11 cellular contexts compared by ENCODE assay signal in the genomic region with DNA sequence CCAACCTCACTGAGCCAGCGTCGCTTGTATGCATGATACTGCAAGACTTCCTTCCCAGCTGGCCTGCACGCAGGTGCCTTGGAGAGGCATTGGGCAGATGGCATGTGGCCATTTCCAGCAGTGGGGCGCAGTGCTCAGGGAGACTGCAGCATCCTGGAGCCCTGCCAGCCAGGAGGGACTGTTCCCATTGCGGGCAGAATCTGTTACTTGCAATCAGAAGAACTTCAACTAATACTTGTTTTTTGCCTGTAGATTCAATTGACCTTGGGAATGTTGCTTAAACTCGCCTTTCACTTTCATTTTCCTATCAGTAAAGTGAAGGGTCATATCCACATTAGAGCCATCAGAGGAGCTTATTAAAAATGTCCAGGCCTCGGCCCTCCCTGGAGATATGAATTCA. TPM values are rescaled to one million over a fixed set of nuclear protein-coding genes. Genes with fewer than 3 reads are reported as not detected.
DNase-seq lines count a peak whose midpoint lies in the region; ATAC-seq, FAIRE-seq and TF ChIP-seq lines count a peak whose summit lies in the region.
"Had no signal": no experiment of that assay in that cellular context is flagged by ENCODE, and none has a peak within 500 bp of the region (broad histone marks: within the 10 kb centered on the region; RNA-seq: fewer than 3 reads in every experiment).

No MANE protein-coding gene starts in this region.

- peaks cover 8% of the 10 kb centered on the region; the same call in 1 of the 2 replicates for H3K9me3 Mint-ChIP-seq in WTC11
- peaks cover 6% of the 10 kb centered on the region for H3K9me3 Mint-ChIP-seq in Calu3 (ENCODE audit: low read depth, unreplicated experiment)

- ATAC-seq in WTC11 = no peak
- ATAC-seq in HepG2 = no peak
- no peak for ATAC-seq in GM18511 (IDR thresholded peaks at IDR 0.05; ENCODE audit: unreplicated experiment)
- no peak for ATAC-seq in GM21447 (IDR thresholded peaks at IDR 0.05; ENCODE audit: unreplicated experiment)

- no peaks in the 10 kb centered on the region for H3K27me3 Mint-ChIP-seq in WTC11 (ENCODE audit: low read depth)
- H3K27me3 Mint-ChIP-seq in Calu3 (ENCODE audit: unreplicated experiment) = no peaks in the 10 kb centered on the region

- in situ Hi-C loops in HepG2 (cut with HindIII; ENCODE audit: extremely low pct_ligation_motif_present, low pct_unique_long_range_greater_than_20kb) = no loop called here

- intact Hi-C loops in HepG2 (cut with micrococcal nuclease; ENCODE audit: unreplicated experiment) (no loop called here), Calu3 (cut with micrococcal nuclease; ENCODE audit: unreplicated experiment) (no loop called here)

- no peak for FAIRE-seq in HepG2 (lab: Jason Lieb, UNC)
- FAIRE-seq: bronchial epithelial cell had no signal

- no peaks in the 10 kb centered on the region for H4K20me1 ChIP-seq in HepG2 (ENCODE audit: insufficient read depth, low read length)

- no peaks in the 10 kb centered on the region for H3K27me3 ChIP-seq in HepG2 (ENCODE audit: control insufficient read depth in 1 of 2, insufficient read depth in 2 of 2, low read length in 2 of 2)
- no peaks in the 10 kb centered on the region for H3K27me3 ChIP-seq in stomach smooth muscle (ENCODE audit: control insufficient read depth in 1 of 2, insufficient read depth in 2 of 2, low read length in 2 of 2)

- H3K36me3 Mint-ChIP-seq in WTC11 = peaks cover 7% of the 10 kb centered on the region
- H3K36me3 Mint-ChIP-seq in Calu3 (ENCODE audit: insufficient read depth, unreplicated experiment) = peaks cover 10% of the 10 kb centered on the region

- TF ChIP-seq EP300 in HepG2 (IDR thresholded peaks at IDR 0.05; ENCODE audit: low read depth in 2 of 2, low read length in 2 of 2) = no peak
- TF ChIP-seq EP300 in HepG2 (CRISPR knock-in tag; IDR thresholded peaks at IDR 0.05; ENCODE audit: borderline replicate concordance) = no peak

- no peak overlapping the region for H3K9ac ChIP-seq in HepG2 (ENCODE audit: insufficient read depth, low read depth, low read length)
- H3K9ac ChIP-seq in stomach smooth muscle (ENCODE audit: low read length in 2 of 2) = no peak overlapping the region

- H3K4me3 ChIP-seq in HepG2 (replicated peaks in 1 of 3; ENCODE audit: insufficient read depth in 1 of 3, low read depth in 2 of 3, low read length in 3 of 3) (no peak overlapping the region), stomach smooth muscle (ENCODE audit: low read length in 2 of 2) (peak overlapping the region; percentile 10 to 69)
- H3K4me3 ChIP-seq: HAP-1 had no signal

- DNase-seq in NCI-H2029 (lab: John Stamatoyannopoulos, UW) = peak; percentile 49
- no peak for DNase-seq in WTC11 (ENCODE audit: low spot score)
- no peak for DNase-seq in HepG2 (ENCODE audit: low spot score)
- DNase-seq in Calu3 = no peak
- no peak for DNase-seq in effector CD8-positive, alpha-beta T cell (lab: John Stamatoyannopoulos, UW)

- POLR2A ChIA-PET in WTC11 (lab: Charles Lee) = no interaction called here
- POLR2A ChIA-PET in HepG2 (lab: Yijun Ruan, JAX) = interaction anchor here (1.2 kb wide), 1 partner anchor 29 kb away, joined by 5 read pairs; no protein-coding TSS in a partner anchor

- H3K27ac ChIP-seq in HepG2 (ENCODE audit: extremely low read length, insufficient read depth, low read length) (no peak overlapping the region), stomach smooth muscle (ENCODE audit: low read length) (no peak overlapping the region)

- H3K4me1 ChIP-seq in HepG2 (ENCODE audit: insufficient read depth, low read length) (peaks cover 30% of the 10 kb centered on the region), stomach smooth muscle (ENCODE audit: control insufficient read depth, insufficient read depth, low read length) (peaks cover 15% of the 10 kb centered on the region)
- H3K4me1 ChIP-seq: HAP-1 had no signal

- H3K27ac Mint-ChIP-seq in WTC11 = peak overlapping the region; percentile 33; the same call in 1 of the 2 replicates
- no peak overlapping the region for H3K27ac Mint-ChIP-seq in Calu3 (ENCODE audit: unreplicated experiment)

- no peak for TF ChIP-seq RAD21 in HepG2 (CRISPR knock-in tag; IDR thresholded peaks at IDR 0.05)

- no peaks in the 10 kb centered on the region for H3K79me2 ChIP-seq in HepG2 (ENCODE audit: insufficient read depth, low read length)

- H3K4me3 Mint-ChIP-seq in WTC11 (no peak overlapping the region), Calu3 (ENCODE audit: low read depth, unreplicated experiment) (no peak overlapping the region)
- H3K4me3 Mint-ChIP-seq: neural crest cell had no signal

- BruUV-seq in HepG2 (replicated peaks; lab: Mats Ljungman, UMichigan) = no TSS peak
- no TSS peak for BruUV-seq in Calu3 (replicated peaks; lab: Mats Ljungman, UMichigan)

- H3K36me3 ChIP-seq in HepG2 (replicated peaks in 1 of 2; ENCODE audit: control insufficient read depth in 1 of 2, insufficient read depth in 2 of 2, low read length in 2 of 2) (no peaks in the 10 kb centered on the region), stomach smooth muscle (ENCODE audit: control insufficient read depth in 2 of 2, insufficient read depth in 2 of 2, low read length in 2 of 2) (peaks cover 0 to 3% of the 10 kb centered on the region in 2 donors)
- H3K36me3 ChIP-seq: HAP-1 had no signal

- H3K4me1 Mint-ChIP-seq in WTC11 (no peaks in the 10 kb centered on the region), Calu3 (ENCODE audit: low read depth, unreplicated experiment) (peaks cover 12% of the 10 kb centered on the region)

- H3K4me2 ChIP-seq in HepG2 (ENCODE audit: low read depth, low read length) = peak overlapping the region; percentile 24; the same call in 1 of the 2 replicates

- CTCF ChIA-PET in WTC11 (lab: Charles Lee) (interaction anchor here (0.7 to 1.1 kb wide), 2 partner anchors 18 to 42 kb away, joined by 4 read pairs; no protein-coding TSS in a partner anchor), HepG2 (lab: Yijun Ruan, JAX; ENCODE audit: low intra/inter-chr PET ratio, low total read pairs) (no interaction called here), Calu3 (lab: Charles Lee) (interaction anchor here (0.7 kb wide), 1 partner anchor 150 kb away, joined by 3 read pairs; no protein-coding TSS in a partner anchor)

- TF ChIP-seq POLR2A in HepG2 (IDR thresholded peaks at IDR 0.05; ENCODE audit: insufficient read depth in 1 of 2, low read depth in 2 of 2, low read length in 2 of 2) = no peak

- H3K9me3 ChIP-seq in HepG2 (ENCODE audit: low read length) = no peaks in the 10 kb centered on the region
- no peaks in the 10 kb centered on the region for H3K9me3 ChIP-seq in stomach smooth muscle (ENCODE audit: control insufficient read depth in 2 of 2, low read length in 2 of 2)
- H3K9me3 ChIP-seq: HAP-1 had no signal

- TF ChIP-seq CTCF in WTC11 (IDR thresholded peaks at IDR 0.05) = no peak
- no peak for TF ChIP-seq CTCF in HepG2 (CRISPR knock-in tag; IDR thresholded peaks at IDR 0.05)
- no peak for TF ChIP-seq CTCF in Calu3 (IDR thresholded peaks at IDR 0.05; ENCODE audit: unreplicated experiment)

- 84% methylated on average over 3 of the region's 7 CpGs for WGBS in HepG2 (ENCODE audit: low lambda C conversion rate)

- no peak overlapping the region for H2AFZ ChIP-seq in HepG2 (ENCODE audit: low read length)

TF ChIP-seq in WTC11, 78 proteins besides CTCF, POLR2A, EP300 and RAD21 (continues in another document):
- TF ChIP-seq, protein P1, sequence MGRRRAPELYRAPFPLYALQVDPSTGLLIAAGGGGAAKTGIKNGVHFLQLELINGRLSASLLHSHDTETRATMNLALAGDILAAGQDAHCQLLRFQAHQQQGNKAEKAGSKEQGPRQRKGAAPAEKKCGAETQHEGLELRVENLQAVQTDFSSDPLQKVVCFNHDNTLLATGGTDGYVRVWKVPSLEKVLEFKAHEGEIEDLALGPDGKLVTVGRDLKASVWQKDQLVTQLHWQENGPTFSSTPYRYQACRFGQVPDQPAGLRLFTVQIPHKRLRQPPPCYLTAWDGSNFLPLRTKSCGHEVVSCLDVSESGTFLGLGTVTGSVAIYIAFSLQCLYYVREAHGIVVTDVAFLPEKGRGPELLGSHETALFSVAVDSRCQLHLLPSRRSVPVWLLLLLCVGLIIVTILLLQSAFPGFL (CRISPR knock-in tag; IDR thresholded peaks at IDR 0.05; ENCODE audit: borderline replicate concordance) = no peak
- no peak for TF ChIP-seq HMGA2 (CRISPR knock-in tag; IDR thresholded peaks at IDR 0.05)

TF ChIP-seq in HepG2, 621 proteins besides CTCF, POLR2A, EP300 and RAD21 (continues in another document):
- TF ChIP-seq WIZ (CRISPR knock-in tag; IDR thresholded peaks at IDR 0.05) (no peak), YY1 (IDR thresholded peaks at IDR 0.05; ENCODE audit: insufficient read depth, insufficient replicate concordance, low read depth, low read length) (peak; percentile 32)

RNA-seq across cellular contexts. Expression of a gene that starts 29.8 kb away (rescaled TPM):
- total RNA-seq in WTC11 (2021) = 55.6 to 63.8 TPM (median 56.6 TPM) in 3 replicates
- 5.7 and 10.0 TPM in 2 replicates for total RNA-seq in HepG2 (2016; rRNA removed; fragmentation: Illumina TruSeq; extraction: Trizol)
- total RNA-seq in HepG2 (2016; cell fraction: cytosol; rRNA removed; fragmentation: Illumina TruSeq; extraction: Trizol; ENCODE audit: low read depth) = 14.3 and 16.0 TPM in 2 replicates
- 5.0 and 10.4 TPM in 2 replicates for total RNA-seq in HepG2 (2016; cell fraction: insoluble cytoplasmic fraction; rRNA removed; fragmentation: Illumina TruSeq; extraction: Trizol)
- 17.4 and 22.1 TPM in 2 replicates for total RNA-seq in HepG2 (2016; cell fraction: membrane; rRNA removed; fragmentation: Illumina TruSeq; extraction: Trizol)
- 10.0 and 10.9 TPM in 2 replicates for total RNA-seq in HepG2 (2016; cell fraction: nucleus; rRNA removed; fragmentation: Illumina TruSeq; extraction: Trizol)
- 15.0 and 23.2 TPM in 2 replicates for polyA plus RNA-seq in HepG2 (2011; rRNA removed)
- polyA plus RNA-seq in HepG2 (2011; cell fraction: cytosol; rRNA removed) = 15.5 and 27.2 TPM in 2 replicates
- 167 and 168 TPM in 2 replicates for polyA plus RNA-seq in HepG2 (2011; cell fraction: nucleus; rRNA removed)
- 10.5 and 17.4 TPM in 2 replicates for polyA plus RNA-seq in HepG2 (2012)
- polyA plus RNA-seq in HepG2 (2016; cell fraction: cytosol; fragmentation: Illumina TruSeq; extraction: Trizol; ENCODE audit: low read depth) = 15.9 and 17.0 TPM in 2 replicates
- polyA plus RNA-seq in HepG2 (2016; cell fraction: insoluble cytoplasmic fraction; fragmentation: Illumina TruSeq; extraction: Trizol; ENCODE audit: low read depth) = 5.9 and 6.8 TPM in 2 replicates
- polyA plus RNA-seq in HepG2 (2016; cell fraction: membrane; fragmentation: Illumina TruSeq; extraction: Trizol; ENCODE audit: low read depth) = 15.7 and 16.1 TPM in 2 replicates
- 29.1 and 29.7 TPM in 2 replicates for polyA plus RNA-seq in HepG2 (2016; cell fraction: nucleus; fragmentation: Illumina TruSeq; extraction: Trizol; ENCODE audit: insufficient read depth, low read depth)
- polyA minus RNA-seq in HepG2 (2011; rRNA and poly(A)+ RNA removed; ENCODE audit: low replicate concordance) = 16.4 and 20.4 TPM in 2 replicates
- polyA minus RNA-seq in HepG2 (2011; cell fraction: cytosol; rRNA and poly(A)+ RNA removed) = 9.8 and 9.9 TPM in 2 replicates
- polyA minus RNA-seq in HepG2 (2011; cell fraction: nucleus; rRNA and poly(A)+ RNA removed) = 11.9 and 12.4 TPM in 2 replicates
- 23.3 and 23.8 TPM in 2 replicates for total RNA-seq in Calu3 (2022)

Comparison
In these comparisons a context has a peak if more than half of its experiments do, and no peak if none do; other contexts are left out.
1. H3K4me3 ChIP-seq: peak in stomach smooth muscle (2 of 2); none in HepG2 (0 of 3).